Comparison of ENCODE assay signal across 8 cellular contexts in genomic region chr3:53254810-53255359, GRCh38. TPM values are rescaled to one million over a fixed set of nuclear protein-coding genes. Genes with fewer than 3 reads are reported as not detected.
DNase-seq lines count a peak whose midpoint lies in the region; ATAC-seq and TF ChIP-seq lines count a peak whose summit lies in the region.

No MANE protein-coding gene starts in this region.

- no peaks in the 10 kb centered on the region for H3K9me3 ChIP-seq in Peyer's patch
- H3K9me3 ChIP-seq in gastroesophageal sphincter: no peaks in the 10 kb centered on the region
- H3K9me3 ChIP-seq in neutrophil: no peaks in the 10 kb centered on the region
- no peaks in the 10 kb centered on the region for H3K9me3 ChIP-seq in tibial nerve

- no peaks in the 10 kb centered on the region for H3K27me3 ChIP-seq in Peyer's patch
- H3K27me3 ChIP-seq in gastroesophageal sphincter: no peaks in the 10 kb centered on the region
- no peaks in the 10 kb centered on the region for H3K27me3 ChIP-seq in neutrophil
- H3K27me3 ChIP-seq in tibial nerve: no peaks in the 10 kb centered on the region

- H3K4me1 ChIP-seq in Peyer's patch (peaks cover 0 to 34% (median 14%) of the 10 kb centered on the region in 4 donors), gastroesophageal sphincter (peaks cover 0 to 55% (median 33%) of the 10 kb centered on the region in 3 donors), neutrophil (ENCODE audit: control insufficient read depth in 1 of 2, insufficient read depth in 1 of 2, low read depth in 1 of 2, low read length in 1 of 2) (peaks cover 36 to 56% of the 10 kb centered on the region in 2 experiments), tibial nerve (peaks cover 0 to 75% (median 48%) of the 10 kb centered on the region in 4 donors)

- DNase-seq in AG09309 (ENCODE audit: low read depth): no peak
- DNase-seq in Peyer's patch: peak; percentile 64 to 88 (median 85)
- DNase-seq in activated naive CD4-positive, alpha-beta T cell treated with Interleukin-2 at 50 U/mL for 16 hours: peak; percentile 55
- DNase-seq in tibial nerve (ENCODE audit: low spot score in 2 of 2): peak; percentile 57 to 58

- TF ChIP-seq EP300 in gastroesophageal sphincter (IDR thresholded peaks at IDR 0.05) (no peak), tibial nerve (IDR thresholded peaks at IDR 0.05) (no peak)

- no CpG with 5 or more reads among the region's 21 CpGs for WGBS in gastroesophageal sphincter (ENCODE audit: low coverage in 1 of 2), 2 donors
- WGBS in tibial nerve, 2 donors: 0 to 1% methylated on average over 15 to 21 of the region's 21 CpGs

- TF ChIP-seq CTCF in AG09309 (IDR thresholded peaks at IDR 0.05; ENCODE audit: control insufficient read depth, insufficient read depth, low read depth, low read length, missing control alignments): no peak
- TF ChIP-seq CTCF in Peyer's patch (IDR thresholded peaks at IDR 0.05): peak in 3 of 6 experiments; percentile 8 to 21 (median 9)
- TF ChIP-seq CTCF in gastroesophageal sphincter (IDR thresholded peaks at IDR 0.05): no peak
- TF ChIP-seq CTCF in neutrophil (IDR thresholded peaks at IDR 0.05): no peak
- TF ChIP-seq CTCF in tibial nerve (IDR thresholded peaks at IDR 0.05): no peak

- peak; percentile 30 for ATAC-seq in GM18858 (IDR thresholded peaks at IDR 0.05; ENCODE audit: unreplicated experiment)
- peak; percentile 52 for ATAC-seq in HG03135 (IDR thresholded peaks at IDR 0.05; ENCODE audit: unreplicated experiment)
- peak; percentile 52 for ATAC-seq in gastroesophageal sphincter

- H3K36me3 ChIP-seq in Peyer's patch (no peaks in the 10 kb centered on the region), gastroesophageal sphincter (no peaks in the 10 kb centered on the region), neutrophil (no peaks in the 10 kb centered on the region), tibial nerve (no peaks in the 10 kb centered on the region)

- H3K27ac ChIP-seq in Peyer's patch (peak overlapping the region; percentile 80 to 96 (median 90)), gastroesophageal sphincter (peak overlapping the region; percentile 51 to 95 (median 92)), neutrophil (peak overlapping the region; percentile 97), tibial nerve (peak overlapping the region; percentile 77 to 92 (median 82))

- TF ChIP-seq POLR2A in Peyer's patch (IDR thresholded peaks at IDR 0.05) (peak in 1 of 2 donors; percentile 55), gastroesophageal sphincter (IDR thresholded peaks at IDR 0.05) (no peak), tibial nerve (IDR thresholded peaks at IDR 0.05) (no peak)

- H3K4me3 ChIP-seq in AG09309 (ENCODE audit: control insufficient read depth, low read depth, low read length): peak overlapping the region; percentile 93
- peak overlapping the region; percentile 73 to 98 (median 80) for H3K4me3 ChIP-seq in Peyer's patch
- peak overlapping the region; percentile 72 to 99 for H3K4me3 ChIP-seq in gastroesophageal sphincter
- peak overlapping the region; percentile 79 to 95 for H3K4me3 ChIP-seq in neutrophil (ENCODE audit: low read depth in 1 of 2, low read length in 1 of 2)
- H3K4me3 ChIP-seq in tibial nerve: peak overlapping the region; percentile 74 to 94 (median 82)

RNA-seq across cellular contexts. Expression of gene TKT, which starts 0.9 kb away (rescaled TPM):
- total RNA-seq in Peyer's patch (100 to 1,000 TPM; 130 to 171 (median 145) TPM), gastroesophageal sphincter (100 to 1,000 TPM; 218 to 386 (median 278) TPM), tibial nerve (100 to 1,000 TPM; 156 to 224 (median 208) TPM)
